12 cellular contexts compared by ENCODE assay signal in genomic region chr2:161386228-161386627, GRCh38. TPM values are rescaled to one million over a fixed set of nuclear protein-coding genes. Genes with fewer than 3 reads are reported as not detected.
DNase-seq lines count a peak whose midpoint lies in the region; ATAC-seq, FAIRE-seq and TF ChIP-seq lines count a peak whose summit lies in the region.
"Had no signal": no experiment of that assay in that cellular context is flagged by ENCODE, and none has a peak within 500 bp of the region (broad histone marks: within the 10 kb centered on the region; RNA-seq: fewer than 3 reads in every experiment).

No MANE protein-coding gene starts in this region.

- no peaks in the 10 kb centered on the region for H3K9me3 Mint-ChIP-seq in T-helper 2 cell treated with Interferon-gamma antibody and Interleukin-4, amounts not matched to agents 5 μg/mL and 100 μg/mL, for 36 hours
- H3K9me3 Mint-ChIP-seq: endodermal cell had no signal

- H3K4me1 Mint-ChIP-seq in T-helper 2 cell treated with Interferon-gamma antibody and Interleukin-4, amounts not matched to agents 5 μg/mL and 100 μg/mL, for 36 hours (ENCODE audit: low read depth), result peaks cover 40% of the 10 kb centered on the region

- TF ChIP-seq POLR2A in gastroesophageal sphincter (IDR thresholded peaks at IDR 0.05), result no peak

- no peak overlapping the region for H3K27ac ChIP-seq in gastroesophageal sphincter
- H3K27ac ChIP-seq: heart right ventricle had no signal

- TF ChIP-seq EP300 in gastroesophageal sphincter (IDR thresholded peaks at IDR 0.05), result no peak

- no peaks in the 10 kb centered on the region for H3K9me3 ChIP-seq in gastroesophageal sphincter
- H3K9me3 ChIP-seq: heart right ventricle had no signal

- H3K36me3 ChIP-seq in gastroesophageal sphincter, result peaks cover 0 to 4% of the 10 kb centered on the region in 2 donors

- no peak for FAIRE-seq in RCC 7860 (lab: Jason Lieb, UNC)
- FAIRE-seq: H54 had no signal

- no peak overlapping the region for H3K4me3 ChIP-seq in gastroesophageal sphincter
- H3K4me3 ChIP-seq: heart right ventricle had no signal

- H3K36me3 Mint-ChIP-seq in T-helper 2 cell treated with Interferon-gamma antibody and Interleukin-4, amounts not matched to agents 5 μg/mL and 100 μg/mL, for 36 hours (ENCODE audit: low read depth), result peaks cover 14% of the 10 kb centered on the region

- no peaks in the 10 kb centered on the region for H3K27me3 ChIP-seq in gastroesophageal sphincter
- H3K27me3 ChIP-seq: heart right ventricle had no signal

- TF ChIP-seq CTCF in gastroesophageal sphincter (IDR thresholded peaks at IDR 0.05), result no peak

- DNase-seq in T-helper 2 cell treated with Interferon-gamma antibody and Interleukin-4, amounts not matched to agents 5 μg/mL and 100 μg/mL, for 36 hours (ENCODE audit: low spot score), result no peak
- DNase-seq in central memory CD4-positive, alpha-beta T cell, result no peak
- no peak for DNase-seq in RCC 7860 (ENCODE audit: low spot score)
- DNase-seq: endodermal cell, heart right ventricle, posterior cingulate gyrus, SW 1271 had no signal

- ATAC-seq in GM18909 (IDR thresholded peaks at IDR 0.05; ENCODE audit: poor library complexity, unreplicated experiment) (peak; percentile 76), GM21576 (IDR thresholded peaks at IDR 0.05; ENCODE audit: unreplicated experiment) (peak; percentile 57), HG03108 (IDR thresholded peaks at IDR 0.05; ENCODE audit: unreplicated experiment) (peak; percentile 83), gastroesophageal sphincter (no peak)
- ATAC-seq: heart right ventricle had no signal

- WGBS in gastroesophageal sphincter (ENCODE audit: low coverage in 1 of 2), 2 donors, result 88 to 95% methylated on average over 1 of the region's 1 CpG

- H3K4me1 ChIP-seq in gastroesophageal sphincter, result no peaks in the 10 kb centered on the region
- H3K4me1 ChIP-seq: heart right ventricle had no signal

- H3K27ac Mint-ChIP-seq in T-helper 2 cell treated with Interferon-gamma antibody and Interleukin-4, amounts not matched to agents 5 μg/mL and 100 μg/mL, for 36 hours, result peak overlapping the region; percentile 67
- H3K27ac Mint-ChIP-seq: endodermal cell had no signal

- no peaks in the 10 kb centered on the region for H3K27me3 Mint-ChIP-seq in T-helper 2 cell treated with Interferon-gamma antibody and Interleukin-4, amounts not matched to agents 5 μg/mL and 100 μg/mL, for 36 hours (ENCODE audit: low read depth)

- H3K4me3 Mint-ChIP-seq in T-helper 2 cell treated with Interferon-gamma antibody and Interleukin-4, amounts not matched to agents 5 μg/mL and 100 μg/mL, for 36 hours, result peak overlapping the region; percentile 39
- H3K4me3 Mint-ChIP-seq: endodermal cell had no signal

RNA-seq across cellular contexts. Expression of gene TBR1, which starts 29.9 kb away (rescaled TPM):
- not detected for total RNA-seq in gastroesophageal sphincter
- total RNA-seq: heart right ventricle had no signal
